1 cellular context compared by ENCODE assay signal in genomic region chr17:4721203-4722135, GRCh38.
TF ChIP-seq lines count a peak whose summit lies in the region.

No MANE protein-coding gene starts in this region.

TF ChIP-seq in K562, 482 proteins besides CTCF, POLR2A, EP300 and RAD21 (continued from another document and continues in another):
- TF ChIP-seq HES1 (IDR thresholded peaks at IDR 0.05; ENCODE audit: low read depth), result peak; percentile 93
- peak; percentile 66 for TF ChIP-seq NR2C1 (IDR thresholded peaks at IDR 0.05)
- peak; percentile 59 for TF ChIP-seq NR2C1 (tag; IDR thresholded peaks at IDR 0.05)
- peak; percentile 93 for TF ChIP-seq CBFA2T3 (IDR thresholded peaks at IDR 0.05)
- TF ChIP-seq YY1 (IDR thresholded peaks at IDR 0.05; ENCODE audit: borderline replicate concordance in 1 of 3, control insufficient read depth in 1 of 3, extremely low read depth in 1 of 3, insufficient read depth in 3 of 3, insufficient read length in 1 of 3, insufficient replicate concordance in 2 of 3, low read depth in 1 of 3, low read length in 2 of 3), result no peak
- TF ChIP-seq MTA3 (IDR thresholded peaks at IDR 0.05; ENCODE audit: borderline replicate concordance), result 0 out of 2 replicates have a peak, but pooled peaks have one; percentile 42
- no peak for TF ChIP-seq RFX7 (CRISPR knock-in tag; IDR thresholded peaks at IDR 0.05)
- no peak for TF ChIP-seq PYGO2 (tag; IDR thresholded peaks at IDR 0.05)
- TF ChIP-seq STAT5A (IDR thresholded peaks at IDR 0.05; ENCODE audit: borderline replicate concordance, low read length), result peak; percentile 53; the same call in 1 of the 2 replicates
- peak in 1 of 2 experiments; percentile 82; a peak in 2 of 4 replicates for TF ChIP-seq MLLT1 (IDR thresholded peaks at IDR 0.05)
- no peak for TF ChIP-seq RBM15 (IDR thresholded peaks at IDR 0.05; ENCODE audit: insufficient read depth, low read length)
- peak; percentile 84 for TF ChIP-seq TEAD4 (IDR thresholded peaks at IDR 0.05; ENCODE audit: low read length)
- TF ChIP-seq TEAD4 (CRISPR knock-in tag; IDR thresholded peaks at IDR 0.05; ENCODE audit: borderline replicate concordance), result no peak
- peak; percentile 93 for TF ChIP-seq ZFX (CRISPR knock-in tag; IDR thresholded peaks at IDR 0.05)
- no peak for TF ChIP-seq SAFB (IDR thresholded peaks at IDR 0.05; ENCODE audit: borderline replicate concordance, low read depth, low read length)
- TF ChIP-seq LEF1 (IDR thresholded peaks at IDR 0.05), result peak; percentile 91
- no peak for TF ChIP-seq ILK (tag; IDR thresholded peaks at IDR 0.05; ENCODE audit: borderline replicate concordance, low read depth)
- TF ChIP-seq KLF6 (CRISPR knock-in tag; IDR thresholded peaks at IDR 0.05; ENCODE audit: borderline replicate concordance), result no peak
- peak in 1 of 2 experiments; percentile 57; a peak in 1 of 4 replicates for TF ChIP-seq ARNT (IDR thresholded peaks at IDR 0.05)
- no peak for TF ChIP-seq RBM34 (IDR thresholded peaks at IDR 0.05; ENCODE audit: borderline replicate concordance, insufficient read depth, low read length)
- no peak for TF ChIP-seq ARID2 (IDR thresholded peaks at IDR 0.05)
- no peak for TF ChIP-seq TAF7 (tag; IDR thresholded peaks at IDR 0.05)
- TF ChIP-seq TAL1 (IDR thresholded peaks at IDR 0.05), result peak; percentile 75
- no peak for TF ChIP-seq THAP12 (CRISPR knock-in tag; IDR thresholded peaks at IDR 0.05)
- TF ChIP-seq RCOR1 (IDR thresholded peaks at IDR 0.05; ENCODE audit: borderline replicate concordance in 1 of 2, low read depth in 2 of 2, low read length in 2 of 2), result peak; percentile 70 to 96; a peak in 3 of 4 replicates
- no peak for TF ChIP-seq FOXJ3 (CRISPR knock-in tag; IDR thresholded peaks at IDR 0.05)
- TF ChIP-seq JUN (IDR thresholded peaks at IDR 0.05; ENCODE audit: borderline replicate concordance, low read depth, low read length), result peak; percentile 54; the same call in 1 of the 2 replicates
- TF ChIP-seq JUN (CRISPR knock-in tag; IDR thresholded peaks at IDR 0.05; ENCODE audit: borderline replicate concordance), result no peak
- no peak for TF ChIP-seq ZNF57 (CRISPR knock-in tag; IDR thresholded peaks at IDR 0.05)
- peak; percentile 97 for TF ChIP-seq FOSL1 (tag; conservative IDR thresholded peaks at IDR 0.05)
- TF ChIP-seq, protein P1, sequence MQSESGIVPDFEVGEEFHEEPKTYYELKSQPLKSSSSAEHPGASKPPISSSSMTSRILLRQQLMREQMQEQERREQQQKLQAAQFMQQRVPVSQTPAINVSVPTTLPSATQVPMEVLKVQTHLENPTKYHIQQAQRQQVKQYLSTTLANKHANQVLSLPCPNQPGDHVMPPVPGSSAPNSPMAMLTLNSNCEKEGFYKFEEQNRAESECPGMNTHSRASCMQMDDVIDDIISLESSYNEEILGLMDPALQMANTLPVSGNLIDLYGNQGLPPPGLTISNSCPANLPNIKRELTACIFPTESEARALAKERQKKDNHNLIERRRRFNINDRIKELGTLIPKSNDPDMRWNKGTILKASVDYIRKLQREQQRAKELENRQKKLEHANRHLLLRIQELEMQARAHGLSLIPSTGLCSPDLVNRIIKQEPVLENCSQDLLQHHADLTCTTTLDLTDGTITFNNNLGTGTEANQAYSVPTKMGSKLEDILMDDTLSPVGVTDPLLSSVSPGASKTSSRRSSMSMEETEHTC (IDR thresholded peaks at IDR 0.05), result peak; percentile 79
- TF ChIP-seq ZBTB33 (CRISPR knock-in tag; IDR thresholded peaks at IDR 0.05), result 0 out of 2 replicates have a peak, but pooled peaks have one; percentile 32
- TF ChIP-seq POLR2AphosphoS5 (IDR thresholded peaks at IDR 0.05; ENCODE audit: control insufficient read depth, insufficient read depth, low read depth, low read length), result peak; percentile 68; the same call in 1 of the 2 replicates
- TF ChIP-seq, protein P2, sequence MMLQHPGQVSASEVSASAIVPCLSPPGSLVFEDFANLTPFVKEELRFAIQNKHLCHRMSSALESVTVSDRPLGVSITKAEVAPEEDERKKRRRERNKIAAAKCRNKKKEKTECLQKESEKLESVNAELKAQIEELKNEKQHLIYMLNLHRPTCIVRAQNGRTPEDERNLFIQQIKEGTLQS (IDR thresholded peaks at IDR 0.05), result peak; percentile 66
- TF ChIP-seq, protein P2 (CRISPR knock-in tag; conservative IDR thresholded peaks at IDR 0.05), result no peak
- no peak for TF ChIP-seq GATAD2A (IDR thresholded peaks at IDR 0.05)
- TF ChIP-seq, protein P3, sequence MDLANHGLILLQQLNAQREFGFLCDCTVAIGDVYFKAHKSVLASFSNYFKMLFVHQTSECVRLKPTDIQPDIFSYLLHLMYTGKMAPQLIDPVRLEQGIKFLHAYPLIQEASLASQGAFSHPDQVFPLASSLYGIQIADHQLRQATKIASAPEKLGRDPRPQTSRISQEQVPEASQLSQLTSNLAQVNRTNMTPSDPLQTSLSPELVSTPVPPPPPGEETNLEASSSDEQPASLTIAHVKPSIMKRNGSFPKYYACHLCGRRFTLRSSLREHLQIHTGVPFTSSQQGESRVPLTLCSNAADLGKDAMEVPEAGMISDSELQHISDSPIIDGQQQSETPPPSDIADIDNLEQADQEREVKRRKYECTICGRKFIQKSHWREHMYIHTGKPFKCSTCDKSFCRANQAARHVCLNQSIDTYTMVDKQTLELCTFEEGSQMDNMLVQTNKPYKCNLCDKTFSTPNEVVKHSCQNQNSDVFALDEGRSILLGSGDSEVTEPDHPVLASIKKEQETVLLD (IDR thresholded peaks at IDR 0.05), result no peak
- TF ChIP-seq, protein P4, sequence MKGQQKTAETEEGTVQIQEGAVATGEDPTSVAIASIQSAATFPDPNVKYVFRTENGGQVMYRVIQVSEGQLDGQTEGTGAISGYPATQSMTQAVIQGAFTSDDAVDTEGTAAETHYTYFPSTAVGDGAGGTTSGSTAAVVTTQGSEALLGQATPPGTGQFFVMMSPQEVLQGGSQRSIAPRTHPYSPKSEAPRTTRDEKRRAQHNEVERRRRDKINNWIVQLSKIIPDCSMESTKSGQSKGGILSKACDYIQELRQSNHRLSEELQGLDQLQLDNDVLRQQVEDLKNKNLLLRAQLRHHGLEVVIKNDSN (CRISPR knock-in tag; IDR thresholded peaks at IDR 0.05), result peak; percentile 91
- no peak for TF ChIP-seq ATF1 (CRISPR knock-in tag; IDR thresholded peaks at IDR 0.05)
- peak; percentile 55 for TF ChIP-seq ATF1 (tag; IDR thresholded peaks at IDR 0.05)
- 0 out of 2 replicates have a peak, but pooled peaks have one; percentile 18 for TF ChIP-seq NR2C2 (CRISPR knock-in tag; IDR thresholded peaks at IDR 0.05)
- peak; percentile 73 for TF ChIP-seq NR2C2 (tag; IDR thresholded peaks at IDR 0.05)
- peak; percentile 55; the same call in 1 of the 2 replicates for TF ChIP-seq LCOR (CRISPR knock-in tag; IDR thresholded peaks at IDR 0.05)
- TF ChIP-seq HDAC2 (IDR thresholded peaks at IDR 0.05), result peak; percentile 83
- no peak for TF ChIP-seq MCM7 (IDR thresholded peaks at IDR 0.05)
- peak; percentile 77 for TF ChIP-seq SMARCE1 (IDR thresholded peaks at IDR 0.05)
- no peak for TF ChIP-seq ZSCAN29 (IDR thresholded peaks at IDR 0.05)
- peak; percentile 52; the same call in 1 of the 2 replicates for TF ChIP-seq CREM (IDR thresholded peaks at IDR 0.05; ENCODE audit: low read depth)
- no peak for TF ChIP-seq HNRNPK (IDR thresholded peaks at IDR 0.05; ENCODE audit: low read depth, low read length, poor library complexity, severe bottlenecking)
- no peak for TF ChIP-seq TFAM (CRISPR knock-in tag; conservative IDR thresholded peaks at IDR 0.05)
- no peak for TF ChIP-seq SNIP1 (IDR thresholded peaks at IDR 0.05; ENCODE audit: low read depth)
- TF ChIP-seq, protein P5, sequence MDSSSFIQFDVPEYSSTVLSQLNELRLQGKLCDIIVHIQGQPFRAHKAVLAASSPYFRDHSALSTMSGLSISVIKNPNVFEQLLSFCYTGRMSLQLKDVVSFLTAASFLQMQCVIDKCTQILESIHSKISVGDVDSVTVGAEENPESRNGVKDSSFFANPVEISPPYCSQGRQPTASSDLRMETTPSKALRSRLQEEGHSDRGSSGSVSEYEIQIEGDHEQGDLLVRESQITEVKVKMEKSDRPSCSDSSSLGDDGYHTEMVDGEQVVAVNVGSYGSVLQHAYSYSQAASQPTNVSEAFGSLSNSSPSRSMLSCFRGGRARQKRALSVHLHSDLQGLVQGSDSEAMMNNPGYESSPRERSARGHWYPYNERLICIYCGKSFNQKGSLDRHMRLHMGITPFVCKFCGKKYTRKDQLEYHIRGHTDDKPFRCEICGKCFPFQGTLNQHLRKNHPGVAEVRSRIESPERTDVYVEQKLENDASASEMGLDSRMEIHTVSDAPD (CRISPR knock-in tag; IDR thresholded peaks at IDR 0.05), result no peak
- TF ChIP-seq, protein P6, sequence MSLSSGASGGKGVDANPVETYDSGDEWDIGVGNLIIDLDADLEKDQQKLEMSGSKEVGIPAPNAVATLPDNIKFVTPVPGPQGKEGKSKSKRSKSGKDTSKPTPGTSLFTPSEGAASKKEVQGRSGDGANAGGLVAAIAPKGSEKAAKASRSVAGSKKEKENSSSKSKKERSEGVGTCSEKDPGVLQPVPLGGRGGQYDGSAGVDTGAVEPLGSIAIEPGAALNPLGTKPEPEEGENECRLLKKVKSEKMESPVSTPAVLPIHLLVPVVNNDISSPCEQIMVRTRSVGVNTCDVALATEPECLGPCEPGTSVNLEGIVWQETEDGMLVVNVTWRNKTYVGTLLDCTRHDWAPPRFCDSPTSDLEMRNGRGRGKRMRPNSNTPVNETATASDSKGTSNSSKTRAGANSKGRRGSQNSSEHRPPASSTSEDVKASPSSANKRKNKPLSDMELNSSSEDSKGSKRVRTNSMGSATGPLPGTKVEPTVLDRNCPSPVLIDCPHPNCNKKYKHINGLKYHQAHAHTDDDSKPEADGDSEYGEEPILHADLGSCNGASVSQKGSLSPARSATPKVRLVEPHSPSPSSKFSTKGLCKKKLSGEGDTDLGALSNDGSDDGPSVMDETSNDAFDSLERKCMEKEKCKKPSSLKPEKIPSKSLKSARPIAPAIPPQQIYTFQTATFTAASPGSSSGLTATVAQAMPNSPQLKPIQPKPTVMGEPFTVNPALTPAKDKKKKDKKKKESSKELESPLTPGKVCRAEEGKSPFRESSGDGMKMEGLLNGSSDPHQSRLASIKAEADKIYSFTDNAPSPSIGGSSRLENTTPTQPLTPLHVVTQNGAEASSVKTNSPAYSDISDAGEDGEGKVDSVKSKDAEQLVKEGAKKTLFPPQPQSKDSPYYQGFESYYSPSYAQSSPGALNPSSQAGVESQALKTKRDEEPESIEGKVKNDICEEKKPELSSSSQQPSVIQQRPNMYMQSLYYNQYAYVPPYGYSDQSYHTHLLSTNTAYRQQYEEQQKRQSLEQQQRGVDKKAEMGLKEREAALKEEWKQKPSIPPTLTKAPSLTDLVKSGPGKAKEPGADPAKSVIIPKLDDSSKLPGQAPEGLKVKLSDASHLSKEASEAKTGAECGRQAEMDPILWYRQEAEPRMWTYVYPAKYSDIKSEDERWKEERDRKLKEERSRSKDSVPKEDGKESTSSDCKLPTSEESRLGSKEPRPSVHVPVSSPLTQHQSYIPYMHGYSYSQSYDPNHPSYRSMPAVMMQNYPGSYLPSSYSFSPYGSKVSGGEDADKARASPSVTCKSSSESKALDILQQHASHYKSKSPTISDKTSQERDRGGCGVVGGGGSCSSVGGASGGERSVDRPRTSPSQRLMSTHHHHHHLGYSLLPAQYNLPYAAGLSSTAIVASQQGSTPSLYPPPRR (CRISPR knock-in tag; IDR thresholded peaks at IDR 0.05; ENCODE audit: borderline replicate concordance), result peak; percentile 40; the same call in 1 of the 2 replicates
